Comparison of ENCODE assay signal across 31 cellular contexts in genomic region chr1:22866868-22867267, GRCh38.
"Had no signal": no experiment of that assay in that cellular context is flagged by ENCODE, and none has a peak within 500 bp of the region (broad histone marks: within the 10 kb centered on the region; RNA-seq: fewer than 3 reads in every experiment).

No MANE protein-coding gene starts in this region.

- H3K4me2 ChIP-seq: smooth muscle cell had no signal

- H3K36me3 Mint-ChIP-seq: natural killer cell treated with Interleukin-12 subunit alpha and Interleukin-12 subunit beta and Interleukin-15 and Interleukin-18, amount 100 ng/mL, for 72 hours; stimulated activated memory B cell treated with anti-CD40 and anti-IgM and Interleukin-4, amounts not matched to agents 10 μg/mL and 1 μg/mL and 100 μg/mL, for 72 hours had no signal

- H3K27me3 ChIP-seq: ovary, suprapubic skin, testis, transverse colon, upper lobe of right lung, uterus had no signal

- H3K36me3 ChIP-seq: ovary, spleen, suprapubic skin, tibial artery, transverse colon, upper lobe of right lung, uterus had no signal

- H3K27ac ChIP-seq: ovary, parathyroid adenoma, psoas muscle, skin epidermis, spleen, suprapubic skin, testis, tibial artery, transverse colon, upper lobe of right lung, uterus had no signal

- H3K4me1 Mint-ChIP-seq: naive thymus-derived CD8-positive, alpha-beta T cell; stimulated activated naive CD8-positive, alpha-beta T cell treated with anti-CD3 and anti-CD28 coated beads, Interleukin-15, amount 100 ng/mL, for 72 hours had no signal

- H3K4me1 ChIP-seq: suprapubic skin, upper lobe of right lung, uterus had no signal

- H3K9me3 ChIP-seq: ovary, psoas muscle, suprapubic skin, testis, tibial artery, transverse colon, upper lobe of right lung, uterus had no signal

- H3K27me3 Mint-ChIP-seq: progenitor cell of endocrine pancreas, type B pancreatic cell had no signal

- DNase-seq: naive thymus-derived CD8-positive, alpha-beta T cell; nephron progenitor cell; occipital lobe; ovary; psoas muscle; right cardiac atrium; spleen; stimulated activated CD4-positive, alpha-beta T cell treated with anti-CD3 and anti-CD28 coated beads, Interleukin-12 subunit alpha, Interleukin-12 subunit beta, amount 100 ng/mL, for 4 hours; stimulated activated CD4-positive, alpha-beta T cell treated with anti-CD3 and anti-CD28 coated beads, Interleukin-1b, Interleukin-23, amount 100 ng/mL, for 48 hours; stimulated activated CD4-positive, alpha-beta T cell treated with anti-CD3 and anti-CD28 coated beads, Interleukin-4, amount 100 ng/mL, for 1 hour; stimulated activated CD4-positive, alpha-beta T cell treated with anti-CD3 and anti-CD28 coated beads, Interleukin-4, amount 100 ng/mL, for 4 hours; stimulated activated CD8-positive, alpha-beta memory T cell treated with anti-CD3 and anti-CD28 coated beads, Interleukin-4, amount 100 ng/mL, for 48 hours; stimulated activated naive CD4-positive, alpha-beta T cell; stimulated activated naive CD8-positive, alpha-beta T cell treated with anti-CD3 and anti-CD28 coated beads, Interleukin-15, amount 100 ng/mL, for 72 hours; stimulated activated naive CD8-positive, alpha-beta T cell treated with anti-CD3 and anti-CD28 coated beads, Interleukin-15, Interleukin-2, amounts not matched to agents 100 U/mL and 50 U/mL, for 24 hours; substantia nigra; testis; tibial artery; transverse colon; upper lobe of right lung; uterus had no signal

- H3K27ac Mint-ChIP-seq: natural killer cell treated with Interleukin-12 subunit alpha and Interleukin-12 subunit beta and Interleukin-15 and Interleukin-18, amount 100 ng/mL, for 72 hours; nephron progenitor cell; stimulated activated memory B cell treated with anti-CD40 and anti-IgM and Interleukin-4, amounts not matched to agents 10 μg/mL and 1 μg/mL and 100 μg/mL, for 72 hours; type B pancreatic cell had no signal

- H3K4me3 ChIP-seq: ovary, psoas muscle, skin epidermis, smooth muscle cell, spleen, suprapubic skin, testis, tibial artery, transverse colon, upper lobe of right lung, uterus had no signal

- H3K9me3 Mint-ChIP-seq: natural killer cell treated with Interleukin-12 subunit alpha and Interleukin-12 subunit beta and Interleukin-15 and Interleukin-18, amount 100 ng/mL, for 72 hours; neural crest cell; stimulated activated naive CD8-positive, alpha-beta T cell treated with anti-CD3 and anti-CD28 coated beads, Interleukin-15, amount 100 ng/mL, for 72 hours; type B pancreatic cell had no signal

- H3K9ac ChIP-seq: parathyroid adenoma had no signal

- H3K79me2 ChIP-seq: parathyroid adenoma had no signal

- H2AFZ ChIP-seq: parathyroid adenoma had no signal

- H3K4me3 Mint-ChIP-seq: naive thymus-derived CD8-positive, alpha-beta T cell; natural killer cell treated with Interleukin-12 subunit alpha and Interleukin-12 subunit beta and Interleukin-15 and Interleukin-18, amount 100 ng/mL, for 72 hours; nephron progenitor cell; neural crest cell; stimulated activated memory B cell treated with anti-CD40 and anti-IgM and Interleukin-4, amounts not matched to agents 10 μg/mL and 1 μg/mL and 100 μg/mL, for 72 hours; stimulated activated naive CD8-positive, alpha-beta T cell treated with anti-CD3 and anti-CD28 coated beads, Interleukin-15, amount 100 ng/mL, for 72 hours; type B pancreatic cell had no signal

- ATAC-seq: naive thymus-derived CD8-positive, alpha-beta T cell; natural killer cell treated with Interleukin-12 subunit alpha and Interleukin-12 subunit beta and Interleukin-15 and Interleukin-18, amount 100 ng/mL, for 72 hours; psoas muscle; right cardiac atrium; sciatic nerve; stimulated activated memory B cell treated with anti-CD40 and anti-IgM and Interleukin-4, amounts not matched to agents 10 μg/mL and 1 μg/mL and 100 μg/mL, for 72 hours; stimulated activated naive CD8-positive, alpha-beta T cell treated with anti-CD3 and anti-CD28 coated beads, Interleukin-15, amount 100 ng/mL, for 72 hours; stimulated activated naive CD8-positive, alpha-beta T cell treated with anti-CD3 and anti-CD28 coated beads, Interleukin-15, Interleukin-2, amounts not matched to agents 100 U/mL and 50 U/mL, for 24 hours; upper lobe of right lung had no signal
